11 cellular contexts compared by ENCODE assay signal in the genomic region with DNA sequence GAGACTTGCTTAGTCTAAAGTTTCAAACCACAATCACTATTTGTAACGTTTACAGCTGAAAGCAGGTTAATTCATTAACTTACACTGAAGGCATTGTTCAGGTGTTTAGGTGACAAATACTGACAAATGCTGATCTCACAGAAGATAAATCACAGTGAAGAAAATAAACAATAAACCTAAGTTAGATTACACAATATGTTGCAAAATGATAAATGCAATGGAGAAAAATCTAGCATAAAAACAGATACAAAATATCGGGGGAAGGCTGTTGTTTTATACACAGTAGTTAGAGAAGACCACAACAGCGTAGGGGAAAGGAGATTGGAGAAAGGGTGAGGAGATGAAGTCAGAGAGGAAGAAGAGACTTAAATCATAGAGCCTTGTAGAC. TPM values are rescaled to one million over a fixed set of nuclear protein-coding genes. Genes with fewer than 3 reads are reported as not detected.
DNase-seq lines count a peak whose midpoint lies in the region; ATAC-seq and TF ChIP-seq lines count a peak whose summit lies in the region.
"Had no signal": no experiment of that assay in that cellular context is flagged by ENCODE, and none has a peak within 500 bp of the region (broad histone marks: within the 10 kb centered on the region; RNA-seq: fewer than 3 reads in every experiment).

No MANE protein-coding gene starts in this region.

- POLR2A ChIA-PET in activated CD4-positive, alpha-beta memory T cell treated with anti-CD3 and anti-CD28 coated beads for 36 hours (lab: Charles Lee): no interaction called here

- TF ChIP-seq CTCF in stomach (IDR thresholded peaks at IDR 0.05): no peak

- peak overlapping the region; percentile 50 for H3K27ac Mint-ChIP-seq in stimulated activated naive CD8-positive, alpha-beta T cell treated with anti-CD3 and anti-CD28 coated beads, Interleukin-15, Interleukin-2, amounts not matched to agents 100 ng/mL and 50 ng/mL, for 24 hours
- H3K27ac Mint-ChIP-seq in activated CD4-positive, alpha-beta memory T cell treated with anti-CD3 and anti-CD28 coated beads for 36 hours: peak overlapping the region; percentile 19

- peaks cover 61% of the 10 kb centered on the region for H3K36me3 Mint-ChIP-seq in stimulated activated naive CD8-positive, alpha-beta T cell treated with anti-CD3 and anti-CD28 coated beads, Interleukin-15, Interleukin-2, amounts not matched to agents 100 ng/mL and 50 ng/mL, for 24 hours (ENCODE audit: low read depth)
- peaks cover 37% of the 10 kb centered on the region for H3K36me3 Mint-ChIP-seq in activated CD4-positive, alpha-beta memory T cell treated with anti-CD3 and anti-CD28 coated beads for 36 hours

- H3K4me3 ChIP-seq in stomach: no peak overlapping the region

- intact Hi-C loops in activated CD4-positive, alpha-beta memory T cell treated with anti-CD3 and anti-CD28 coated beads for 36 hours (cut with micrococcal nuclease): loop anchor here (10.0 kb wide), 1 partner anchor 323 kb away; no protein-coding TSS in a partner anchor
- intact Hi-C loops in stomach (cut with DNase I; ENCODE audit: low total_unique reads): no loop called here

- WGBS in stomach, 5 donors: 62 to 68% (median 64%) methylated on average over 3 of the region's 3 CpGs

- peaks cover 48 to 75% (median 59%) of the 10 kb centered on the region in 4 donors for H3K4me1 ChIP-seq in stomach

- no peaks in the 10 kb centered on the region for H3K27me3 ChIP-seq in stomach

- peaks cover 80% of the 10 kb centered on the region for H3K4me1 Mint-ChIP-seq in stimulated activated naive CD8-positive, alpha-beta T cell treated with anti-CD3 and anti-CD28 coated beads, Interleukin-15, Interleukin-2, amounts not matched to agents 100 ng/mL and 50 ng/mL, for 24 hours (ENCODE audit: low read depth)
- peaks cover 68% of the 10 kb centered on the region for H3K4me1 Mint-ChIP-seq in activated CD4-positive, alpha-beta memory T cell treated with anti-CD3 and anti-CD28 coated beads for 36 hours (ENCODE audit: low read depth)

- no peaks in the 10 kb centered on the region for H3K27me3 Mint-ChIP-seq in stimulated activated naive CD8-positive, alpha-beta T cell treated with anti-CD3 and anti-CD28 coated beads, Interleukin-15, Interleukin-2, amounts not matched to agents 100 ng/mL and 50 ng/mL, for 24 hours
- peaks cover 3% of the 10 kb centered on the region for H3K27me3 Mint-ChIP-seq in activated CD4-positive, alpha-beta memory T cell treated with anti-CD3 and anti-CD28 coated beads for 36 hours

- peaks cover 0 to 4% (median 0%) of the 10 kb centered on the region in 4 donors for H3K36me3 ChIP-seq in stomach

- TF ChIP-seq POLR2A in stomach (IDR thresholded peaks at IDR 0.05): no peak

- peak overlapping the region; percentile 95 for H3K4me3 Mint-ChIP-seq in stimulated activated naive CD8-positive, alpha-beta T cell treated with anti-CD3 and anti-CD28 coated beads, Interleukin-15, Interleukin-2, amounts not matched to agents 100 ng/mL and 50 ng/mL, for 24 hours
- peak overlapping the region; percentile 1 for H3K4me3 Mint-ChIP-seq in activated CD4-positive, alpha-beta memory T cell treated with anti-CD3 and anti-CD28 coated beads for 36 hours

- CTCF ChIA-PET in activated CD4-positive, alpha-beta memory T cell treated with anti-CD3 and anti-CD28 coated beads for 36 hours (lab: Charles Lee): no interaction called here

- H3K27ac ChIP-seq in stomach: peak overlapping the region in 1 of 5 donors; percentile 3

- no peaks in the 10 kb centered on the region for H3K9me3 Mint-ChIP-seq in stimulated activated naive CD8-positive, alpha-beta T cell treated with anti-CD3 and anti-CD28 coated beads, Interleukin-15, Interleukin-2, amounts not matched to agents 100 ng/mL and 50 ng/mL, for 24 hours
- no peaks in the 10 kb centered on the region for H3K9me3 Mint-ChIP-seq in activated CD4-positive, alpha-beta memory T cell treated with anti-CD3 and anti-CD28 coated beads for 36 hours

- no peak for TF ChIP-seq EP300 in stomach (IDR thresholded peaks at IDR 0.05)

- no peak for DNase-seq in stimulated activated naive CD8-positive, alpha-beta T cell treated with anti-CD3 and anti-CD28 coated beads, Interleukin-15, Interleukin-2, amounts not matched to agents 100 U/mL and 50 U/mL, for 24 hours
- no peak for DNase-seq in activated CD4-positive, alpha-beta memory T cell treated with anti-CD3 and anti-CD28 coated beads for 36 hours
- DNase-seq in kidney tubule cell (ENCODE audit: low spot score): peak; percentile 22
- no peak for DNase-seq in hepatic stellate cell (ENCODE audit: low spot score)
- DNase-seq in stomach: no peak
- DNase-seq in anterior cingulate cortex (lab: John Stamatoyannopoulos, UW): no peak
- DNase-seq: cortex of kidney, NCI-H1417, SHP77 had no signal

- no peak for ATAC-seq in stimulated activated naive CD8-positive, alpha-beta T cell treated with anti-CD3 and anti-CD28 coated beads, Interleukin-15, Interleukin-2, amounts not matched to agents 100 U/mL and 50 U/mL, for 24 hours
- ATAC-seq in HG03095 (IDR thresholded peaks at IDR 0.05; ENCODE audit: unreplicated experiment): no peak

- no peaks in the 10 kb centered on the region for H3K9me3 ChIP-seq in stomach

RNA-seq across cellular contexts. Expression of a gene that starts 3.0 kb away (rescaled TPM):
- 100 to 1,000 TPM; 114 to 116 TPM for total RNA-seq in activated CD4-positive, alpha-beta memory T cell treated with anti-CD3 and anti-CD28 coated beads for 36 hours
- 100 to 1,000 TPM in 4 of 5 donors, 10 to 100 TPM in 1; 80.8 to 246 (median 128) TPM for total RNA-seq in stomach
- polyA plus RNA-seq in stomach: 10 to 100 TPM; 17.4 to 27.5 (median 20.5) TPM
